ENCODE assay signal across 8 cellular contexts in the genomic region with DNA sequence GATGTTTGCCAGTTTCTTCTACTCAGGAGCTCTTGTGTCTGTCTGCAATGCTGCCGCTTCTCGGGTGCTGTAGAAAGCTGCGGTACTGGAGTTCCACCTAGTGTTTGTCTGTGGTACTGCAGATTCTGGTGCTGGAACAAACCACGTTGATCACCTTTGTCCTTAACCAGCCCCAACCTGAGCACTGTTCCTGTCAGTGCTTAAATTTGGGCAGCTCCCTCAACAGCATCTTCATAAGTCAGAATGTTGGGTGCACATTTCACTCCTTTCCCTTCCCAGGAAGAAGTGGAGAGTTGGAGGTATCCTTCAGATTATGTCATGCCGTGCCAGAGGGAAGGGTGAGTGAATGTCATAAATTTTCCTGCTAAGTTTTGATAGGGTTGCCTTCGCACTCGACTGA. TPM values are rescaled to one million over a fixed set of nuclear protein-coding genes. Genes with fewer than 3 reads are reported as not detected.
DNase-seq lines count a peak whose midpoint lies in the region; ATAC-seq and TF ChIP-seq lines count a peak whose summit lies in the region.

No MANE protein-coding gene starts in this region.

- TF ChIP-seq CTCF in AG09309 (IDR thresholded peaks at IDR 0.05; ENCODE audit: control insufficient read depth, insufficient read depth, low read depth, low read length, missing control alignments): peak; percentile 99
- TF ChIP-seq CTCF in RWPE1 (conservative IDR thresholded peaks at IDR 0.05; ENCODE audit: low read depth): peak; percentile 97
- TF ChIP-seq CTCF in foreskin keratinocyte (conservative IDR thresholded peaks at IDR 0.05): peak; percentile 97
- TF ChIP-seq CTCF in omental fat pad (IDR thresholded peaks at IDR 0.05): peak in 2 of 3 donors; percentile 68 to 74
- peak; percentile 95 for TF ChIP-seq CTCF in thoracic aorta (IDR thresholded peaks at IDR 0.05)

- H3K36me3 Mint-ChIP-seq in activated T-helper 17 cell treated with anti-CD3 and anti-CD28 coated beads, Interleukin-2, amount 50 U/mL, for 72 hours (ENCODE audit: low read depth): no peaks in the 10 kb centered on the region

- no peak overlapping the region for H3K27ac Mint-ChIP-seq in activated T-helper 17 cell treated with anti-CD3 and anti-CD28 coated beads, Interleukin-2, amount 50 U/mL, for 72 hours

- POLR2A ChIA-PET in RWPE1 (lab: Yijun Ruan, JAX; ENCODE audit: low non-redundant PET): no interaction called here

- H3K27ac ChIP-seq in RWPE1 (no peak overlapping the region), foreskin keratinocyte (no peak overlapping the region), thoracic aorta (no peak overlapping the region)

- peak; percentile 29 for DNase-seq in AG09309 (ENCODE audit: low read depth)
- DNase-seq in GM19238 (ENCODE audit: insufficient read length, low spot score): peak; percentile 42
- peak; percentile 63 for DNase-seq in M059J (ENCODE audit: low read depth)
- peak; percentile 70 for DNase-seq in RWPE1 (ENCODE audit: low spot score)
- DNase-seq in foreskin keratinocyte: peak; percentile 28 to 66
- peak; percentile 51 for DNase-seq in omental fat pad (ENCODE audit: low spot score)
- DNase-seq in thoracic aorta (ENCODE audit: low spot score): peak; percentile 9

- peaks cover 3% of the 10 kb centered on the region for H3K9me3 Mint-ChIP-seq in activated T-helper 17 cell treated with anti-CD3 and anti-CD28 coated beads, Interleukin-2, amount 50 U/mL, for 72 hours

- H3K4me3 ChIP-seq in AG09309 (ENCODE audit: control insufficient read depth, low read depth, low read length): no peak overlapping the region
- H3K4me3 ChIP-seq in thoracic aorta: no peak overlapping the region

- no peak overlapping the region for H3K4me3 Mint-ChIP-seq in activated T-helper 17 cell treated with anti-CD3 and anti-CD28 coated beads, Interleukin-2, amount 50 U/mL, for 72 hours

- H3K27me3 ChIP-seq in foreskin keratinocyte: peaks cover 14% of the 10 kb centered on the region
- H3K27me3 ChIP-seq in thoracic aorta (replicated peaks; ENCODE audit: insufficient read depth): no peaks in the 10 kb centered on the region

- H3K4me1 ChIP-seq in foreskin keratinocyte (no peaks in the 10 kb centered on the region), thoracic aorta (ENCODE audit: control insufficient read depth in 1 of 2, low read depth in 2 of 2) (no peaks in the 10 kb centered on the region)

- H3K27me3 Mint-ChIP-seq in activated T-helper 17 cell treated with anti-CD3 and anti-CD28 coated beads, Interleukin-2, amount 50 U/mL, for 72 hours: peaks cover 34% of the 10 kb centered on the region

- H3K4me1 Mint-ChIP-seq in activated T-helper 17 cell treated with anti-CD3 and anti-CD28 coated beads, Interleukin-2, amount 50 U/mL, for 72 hours: no peaks in the 10 kb centered on the region

- no peaks in the 10 kb centered on the region for H3K36me3 ChIP-seq in thoracic aorta

- H3K9me3 ChIP-seq in thoracic aorta: peaks cover 6% of the 10 kb centered on the region

- peak; percentile 82 for ATAC-seq in activated T-helper 17 cell treated with anti-CD3 and anti-CD28 coated beads, Interleukin-2, amount 50 U/mL, for 72 hours (replicated peaks)
- ATAC-seq in foreskin keratinocyte (peak; percentile 51), omental fat pad (ENCODE audit: low FRiP score) (no peak), thoracic aorta (ENCODE audit: insufficient number of reproducible peaks, low FRiP score, low read depth) (no peak)

- CTCF ChIA-PET in RWPE1 (lab: Yijun Ruan, JAX): interaction anchor here (0.6 to 4.2 kb wide), 23 partner anchors 8 to 616 kb away, joined by 3 to 79 read pairs (median 3); no protein-coding TSS in a partner anchor

RNA-seq across cellular contexts. Expression of gene LALBA, which starts 48.7 kb away (rescaled TPM):
- not detected in 2 replicates for total RNA-seq in M059J (2014; rRNA removed; shearing (Covaris generic))
- total RNA-seq in activated T-helper 17 cell treated with anti-CD3 and anti-CD28 coated beads, Interleukin-2, amount 50 U/mL, for 72 hours: not detected
- total RNA-seq in foreskin keratinocyte (not detected in 2 replicates), omental fat pad (not detected), thoracic aorta (not detected)
- polyA plus RNA-seq in foreskin keratinocyte: not detected in 2 replicates

Comparison
In these comparisons a context has a peak if more than half of its experiments do, and no peak if none do; other contexts are left out.
1. DNase-seq: peak in every context shown above with its lines; median percentile 70 in RWPE1; 63 in M059J; 51 in omental fat pad; 47 in foreskin keratinocyte; 42 in GM19238; 29 in AG09309; 9 in thoracic aorta.
2. ATAC-seq: peak in activated T-helper 17 cell treated with anti-CD3 and anti-CD28 coated beads, Interleukin-2, amount 50 U/mL, for 72 hours (single experiment) and foreskin keratinocyte (single experiment); none in omental fat pad (single experiment) and thoracic aorta (single experiment).
3. Peak in every context shown above with its lines, with median percentiles within 50 percentile points of each other: CTCF ChIP-seq.